ENCODE assay signal across 19 cellular contexts in genomic region chr16:82736161-82736697, GRCh38.
DNase-seq lines count a peak whose midpoint lies in the region; ATAC-seq and TF ChIP-seq lines count a peak whose summit lies in the region.
"Had no signal": no experiment of that assay in that cellular context is flagged by ENCODE, and none has a peak within 500 bp of the region (broad histone marks: within the 10 kb centered on the region; RNA-seq: fewer than 3 reads in every experiment).

No MANE protein-coding gene starts in this region.

- no peak for TF ChIP-seq CTCF in coronary artery (IDR thresholded peaks at IDR 0.05)
- no peak for TF ChIP-seq CTCF in thoracic aorta (IDR thresholded peaks at IDR 0.05)
- TF ChIP-seq CTCF in lower lobe of right lung (IDR thresholded peaks at IDR 0.05): no peak
- no peak for TF ChIP-seq CTCF in MCF 10A (IDR thresholded peaks at IDR 0.05; ENCODE audit: unreplicated experiment)

- no peaks in the 10 kb centered on the region for H3K9me3 ChIP-seq in thoracic aorta
- no peaks in the 10 kb centered on the region for H3K9me3 ChIP-seq in lower lobe of right lung
- H3K9me3 ChIP-seq: MG63 had no signal

- H3K36me3 Mint-ChIP-seq in MCF 10A (ENCODE audit: insufficient read depth, unreplicated experiment): no peaks in the 10 kb centered on the region
- no peaks in the 10 kb centered on the region for H3K36me3 Mint-ChIP-seq in activated CD4-positive, alpha-beta T cell treated with anti-CD3 and anti-CD28 coated beads for 36 hours (ENCODE audit: low read depth)

- H3K4me1 ChIP-seq in thoracic aorta (ENCODE audit: control insufficient read depth in 1 of 2, low read depth in 2 of 2): peaks cover 17 to 56% of the 10 kb centered on the region in 2 donors
- H3K4me1 ChIP-seq in lower lobe of right lung: no peaks in the 10 kb centered on the region

- H3K36me3 ChIP-seq in thoracic aorta: no peaks in the 10 kb centered on the region
- H3K36me3 ChIP-seq in lower lobe of right lung: no peaks in the 10 kb centered on the region
- H3K36me3 ChIP-seq: MG63 had no signal

- no peaks in the 10 kb centered on the region for H3K27me3 ChIP-seq in thoracic aorta (replicated peaks; ENCODE audit: insufficient read depth)
- H3K27me3 ChIP-seq in lower lobe of right lung (ENCODE audit: low read depth): no peaks in the 10 kb centered on the region
- H3K27me3 ChIP-seq: MG63 had no signal

- POLR2A ChIA-PET in MCF 10A (lab: Yijun Ruan, JAX): no interaction called here
- POLR2A ChIA-PET in activated CD4-positive, alpha-beta T cell treated with anti-CD3 and anti-CD28 coated beads for 36 hours (lab: Charles Lee): no interaction called here

- H3K9me3 Mint-ChIP-seq in MCF 10A (ENCODE audit: unreplicated experiment): no peaks in the 10 kb centered on the region
- no peaks in the 10 kb centered on the region for H3K9me3 Mint-ChIP-seq in activated CD4-positive, alpha-beta T cell treated with anti-CD3 and anti-CD28 coated beads for 36 hours (ENCODE audit: low read depth)

- intact Hi-C loops in Right ventricle myocardium superior (cut with DNase I) (loop anchor here (5.0 kb wide), 1 partner anchor 109 kb away; the partner anchor contains the start of gene CDH13), left cardiac atrium (cut with DNase I) (loop anchor here in 1 of 2 donors (5.0 kb wide), 1 partner anchor 104 kb away; no protein-coding TSS in a partner anchor), lower lobe of right lung (cut with DNase I) (no loop called here), MCF 10A (cut with micrococcal nuclease) (no loop called here)
- intact Hi-C loops in activated CD4-positive, alpha-beta T cell treated with anti-CD3 and anti-CD28 coated beads for 36 hours (cut with DNase I, micrococcal nuclease): no loop called here

- H3K27ac ChIP-seq in coronary artery (peak overlapping the region; percentile 78 to 81), thoracic aorta (peak overlapping the region; percentile 56 to 67), lower lobe of right lung (no peak overlapping the region)
- H3K27ac ChIP-seq: 22Rv1 had no signal

- peak overlapping the region; percentile 28 for H3K4me3 ChIP-seq in coronary artery
- peak overlapping the region; percentile 36 for H3K4me3 ChIP-seq in thoracic aorta
- no peak overlapping the region for H3K4me3 ChIP-seq in lower lobe of right lung
- H3K4me3 ChIP-seq: MG63 had no signal

- peak; percentile 37 for ATAC-seq in Right ventricle myocardium superior (ENCODE audit: poor library complexity)
- ATAC-seq in left cardiac atrium: no peak
- no peak for ATAC-seq in thoracic aorta (ENCODE audit: insufficient number of reproducible peaks, low FRiP score, low read depth)
- ATAC-seq in lower lobe of right lung: no peak
- no peak for ATAC-seq in activated CD4-positive, alpha-beta T cell treated with anti-CD3 and anti-CD28 coated beads for 36 hours
- ATAC-seq: Panc1 had no signal

- CTCF ChIA-PET in MCF 10A (lab: Yijun Ruan, JAX): interaction anchor here (1.0 kb wide), 1 partner anchor 10 kb away, joined by 3 read pairs; no protein-coding TSS in a partner anchor
- CTCF ChIA-PET in activated CD4-positive, alpha-beta T cell treated with anti-CD3 and anti-CD28 coated beads for 36 hours (lab: Charles Lee): no interaction called here

- no peaks in the 10 kb centered on the region for H3K27me3 Mint-ChIP-seq in MCF 10A (ENCODE audit: insufficient read depth, unreplicated experiment)
- H3K27me3 Mint-ChIP-seq in activated CD4-positive, alpha-beta T cell treated with anti-CD3 and anti-CD28 coated beads for 36 hours: peaks cover 23% of the 10 kb centered on the region

- no peak overlapping the region for H3K4me3 Mint-ChIP-seq in MCF 10A (ENCODE audit: unreplicated experiment)
- no peak overlapping the region for H3K4me3 Mint-ChIP-seq in activated CD4-positive, alpha-beta T cell treated with anti-CD3 and anti-CD28 coated beads for 36 hours

- H3K27ac Mint-ChIP-seq in MCF 10A (ENCODE audit: low read depth, unreplicated experiment): no peak overlapping the region
- H3K27ac Mint-ChIP-seq in activated CD4-positive, alpha-beta T cell treated with anti-CD3 and anti-CD28 coated beads for 36 hours: no peak overlapping the region

- DNase-seq in Right ventricle myocardium superior (no peak), left cardiac atrium (no peak), coronary artery (ENCODE audit: low spot score) (no peak), myocyte (ENCODE audit: low read depth) (peak; percentile 28), thoracic aorta (ENCODE audit: low spot score) (no peak), lower lobe of right lung (no peak), MCF 10A (ENCODE audit: unreplicated experiment) (no peak)
- no peak for DNase-seq in activated CD4-positive, alpha-beta T cell treated with anti-CD3 and anti-CD28 coated beads for 36 hours
- DNase-seq: DMS 273 treated with DMSO at 0.1 percent for 48 hours, H7, KBM-7, MG63, NCI-H1105 treated with DMSO at 0.1 percent for 48 hours, NCI-H1930, NCI-H2171, NCI-H446 treated with DMSO at 0.1 percent for 48 hours, NCI-H748 treated with DMSO at 0.1 percent for 48 hours had no signal

- no TSS peak for BruUV-seq in MCF 10A (replicated peaks; lab: Mats Ljungman, UMichigan)

- peaks cover 5% of the 10 kb centered on the region for H3K4me1 Mint-ChIP-seq in MCF 10A (ENCODE audit: insufficient read depth, unreplicated experiment)
- H3K4me1 Mint-ChIP-seq in activated CD4-positive, alpha-beta T cell treated with anti-CD3 and anti-CD28 coated beads for 36 hours: no peaks in the 10 kb centered on the region
